Comparison of ENCODE assay signal across 9 cellular contexts in genomic region chr10:110725809-110726641, GRCh38.
A peak's percentile ranks its signal among the peaks of the same experiment; 100 is the strongest.
DNase-seq lines count a peak whose midpoint lies in the region; ATAC-seq, FAIRE-seq and TF ChIP-seq lines count a peak whose summit lies in the region.
"Had no signal": no experiment of that assay in that cellular context is flagged by ENCODE, and none has a peak within 500 bp of the region (broad histone marks: within the 10 kb centered on the region; RNA-seq: fewer than 3 reads in every experiment).

No MANE protein-coding gene starts in this region.

- DNase-seq in GM23338 (ENCODE audit: low spot score) (peak; percentile 19), cardiac muscle cell (ENCODE audit: low read depth in 1 of 2, low spot score in 1 of 2) (peak; percentile 29 to 38), gastrocnemius medialis (peak; percentile 92 to 96), KG1 (lab: John Stamatoyannopoulos, UW) (no peak), small intestine (no peak)
- DNase-seq: cerebellar nuclear complex, T-helper 2 cell had no signal

- no peak overlapping the region; the same call in 1 of the 2 replicates for H3K9ac ChIP-seq in OCI-LY1 (ENCODE audit: low read length)

- H3K27me3 ChIP-seq in GM23338 (ENCODE audit: insufficient read depth), result no peaks in the 10 kb centered on the region
- no peaks in the 10 kb centered on the region for H3K27me3 ChIP-seq in OCI-LY1 (ENCODE audit: insufficient read depth, low read length)
- no peaks in the 10 kb centered on the region for H3K27me3 ChIP-seq in cardiac muscle cell
- H3K27me3 ChIP-seq in gastrocnemius medialis, result no peaks in the 10 kb centered on the region
- H3K27me3 ChIP-seq in small intestine (ENCODE audit: control insufficient read depth in 2 of 2, insufficient read depth in 2 of 2, low read length in 2 of 2), result no peaks in the 10 kb centered on the region

- H4K20me1 ChIP-seq in GM23338 (replicated peaks; ENCODE audit: insufficient read depth) (no peaks in the 10 kb centered on the region), OCI-LY1 (ENCODE audit: insufficient read depth, low read length) (no peaks in the 10 kb centered on the region)

- H3F3A ChIP-seq in GM23338 (replicated peaks; ENCODE audit: low read depth) (no peaks in the 10 kb centered on the region), OCI-LY1 (ENCODE audit: insufficient read depth, low read length) (no peaks in the 10 kb centered on the region)

- in situ Hi-C loops in gastrocnemius medialis (cut with MboI; ENCODE audit: low sequenced_read_pairs in 4 of 4), result no loop called here

- H3K4me1 ChIP-seq in GM23338 (ENCODE audit: insufficient read depth) (peaks cover 19% of the 10 kb centered on the region; the same call in 1 of the 2 replicates), OCI-LY1 (ENCODE audit: insufficient read depth, low read length, severe bottlenecking) (peaks cover 53% of the 10 kb centered on the region), cardiac muscle cell (ENCODE audit: low read depth) (peaks cover 17% of the 10 kb centered on the region), gastrocnemius medialis (peaks cover 43% of the 10 kb centered on the region in 2 donors), small intestine (ENCODE audit: control insufficient read depth in 2 of 2, insufficient read depth in 1 of 2, low read depth in 1 of 2, low read length in 1 of 2) (no peaks in the 10 kb centered on the region)

- no peak overlapping the region for H3K27ac ChIP-seq in GM23338 (ENCODE audit: low read depth)
- peak overlapping the region; percentile 93 for H3K27ac ChIP-seq in OCI-LY1 (ENCODE audit: low read depth, low read length, poor library complexity, severe bottlenecking)
- peak overlapping the region; percentile 26 for H3K27ac ChIP-seq in cardiac muscle cell
- H3K27ac ChIP-seq in gastrocnemius medialis, result peak overlapping the region; percentile 85 to 94 (median 87)
- no peak overlapping the region for H3K27ac ChIP-seq in small intestine (ENCODE audit: low read depth in 1 of 2, low read length in 1 of 2)

- ATAC-seq in GM23338 (peak; percentile 62), gastrocnemius medialis (peak; percentile 77 to 79), GM19035 (IDR thresholded peaks at IDR 0.05; ENCODE audit: unreplicated experiment) (no peak)

- peaks cover 2% of the 10 kb centered on the region for H3K27me3 Mint-ChIP-seq in GM23338 (ENCODE audit: insufficient read depth, low read depth, poor library complexity)

- H3K9me3 Mint-ChIP-seq in GM23338, result no peaks in the 10 kb centered on the region

- TF ChIP-seq CTCF in GM23338 (conservative IDR thresholded peaks at IDR 0.05; ENCODE audit: low read depth in 2 of 2), result no peak
- TF ChIP-seq CTCF in OCI-LY1 (IDR thresholded peaks at IDR 0.05; ENCODE audit: low read length), result peak; percentile 33; the same call in 1 of the 2 replicates
- no peak for TF ChIP-seq CTCF in cardiac muscle cell (IDR thresholded peaks at IDR 0.05; ENCODE audit: low read depth, low read length)
- no peak for TF ChIP-seq CTCF in gastrocnemius medialis (IDR thresholded peaks at IDR 0.05 in 4 of 5, conservative IDR thresholded peaks at IDR 0.05 in 1 of 5)

- H3K27ac Mint-ChIP-seq in GM23338, result no peak overlapping the region

- FAIRE-seq in small intestine (lab: Jason Lieb, UNC), result no peak

- no peak overlapping the region for H3K4me3 ChIP-seq in GM23338
- H3K4me3 ChIP-seq in OCI-LY1 (ENCODE audit: low read depth, low read length, poor library complexity, severe bottlenecking), result no peak overlapping the region
- no peak overlapping the region for H3K4me3 ChIP-seq in cardiac muscle cell
- H3K4me3 ChIP-seq in gastrocnemius medialis, result peak overlapping the region; percentile 5 to 37 (median 18)
- H3K4me3 ChIP-seq in small intestine (ENCODE audit: low read depth in 1 of 2, low read length in 2 of 2), result no peak overlapping the region

- no peaks in the 10 kb centered on the region for H3K9me3 ChIP-seq in OCI-LY1 (ENCODE audit: low read length)
- H3K9me3 ChIP-seq in cardiac muscle cell (ENCODE audit: low read depth), result no peaks in the 10 kb centered on the region
- no peaks in the 10 kb centered on the region for H3K9me3 ChIP-seq in gastrocnemius medialis
- no peaks in the 10 kb centered on the region for H3K9me3 ChIP-seq in small intestine (ENCODE audit: control insufficient read depth, low read depth)

- 65 to 80% (median 74%) methylated on average over 10 of the region's 10 CpGs for WGBS in small intestine, 3 donors

- H3K9me2 ChIP-seq in GM23338 (ENCODE audit: insufficient read depth) (no peaks in the 10 kb centered on the region), OCI-LY1 (ENCODE audit: low read depth, low read length) (no peaks in the 10 kb centered on the region)

- H2AFZ ChIP-seq in GM23338 (peak overlapping the region; percentile 66), OCI-LY1 (ENCODE audit: low read length) (no peak overlapping the region)

- peak; percentile 74 to 85 for TF ChIP-seq POLR2A in gastrocnemius medialis (IDR thresholded peaks at IDR 0.05)

- intact Hi-C loops in gastrocnemius medialis (cut with DNase I; ENCODE audit: low total_unique reads), result loop anchor here (2.0 kb wide), 1 partner anchor 89 kb away; no protein-coding TSS in a partner anchor

- H3K79me2 ChIP-seq in GM23338 (replicated peaks; ENCODE audit: insufficient read depth) (no peaks in the 10 kb centered on the region), OCI-LY1 (ENCODE audit: insufficient read depth, low read length) (no peaks in the 10 kb centered on the region)

- H3K4me1 Mint-ChIP-seq in GM23338, result peaks cover 13% of the 10 kb centered on the region; the same call in 2 of the 3 replicates

- H3K4me3 Mint-ChIP-seq in GM23338, result no peak overlapping the region

- H3K36me3 Mint-ChIP-seq in GM23338 (ENCODE audit: low read depth), result no peaks in the 10 kb centered on the region

- no peaks in the 10 kb centered on the region for H3K36me3 ChIP-seq in GM23338 (ENCODE audit: insufficient read depth)
- no peaks in the 10 kb centered on the region for H3K36me3 ChIP-seq in OCI-LY1 (ENCODE audit: insufficient read depth, low read length)
- no peaks in the 10 kb centered on the region for H3K36me3 ChIP-seq in cardiac muscle cell
- H3K36me3 ChIP-seq in gastrocnemius medialis, result no peaks in the 10 kb centered on the region
- no peaks in the 10 kb centered on the region for H3K36me3 ChIP-seq in small intestine (ENCODE audit: control insufficient read depth in 2 of 2, insufficient read depth in 2 of 2, low read length in 2 of 2)

- no peak overlapping the region for H3K4me2 ChIP-seq in GM23338
- H3K4me2 ChIP-seq in OCI-LY1 (ENCODE audit: low read length), result peak overlapping the region; percentile 6; the same call in 1 of the 2 replicates

TF ChIP-seq in GM23338, 12 proteins besides CTCF, POLR2A, EP300 and RAD21 (continues in another document):
- TF ChIP-seq ZNF331 (CRISPR knock-in tag; IDR thresholded peaks at IDR 0.05; ENCODE audit: low read depth), result no peak
- TF ChIP-seq JUNB (IDR thresholded peaks at IDR 0.05; ENCODE audit: unreplicated experiment), result no peak
- no peak for TF ChIP-seq POLR2AphosphoS5 (IDR thresholded peaks at IDR 0.05; ENCODE audit: low read depth)
- TF ChIP-seq CREB1 (CRISPR knock-in tag; IDR thresholded peaks at IDR 0.05; ENCODE audit: low read depth), result no peak
- TF ChIP-seq EZH2 (IDR thresholded peaks at IDR 0.05; ENCODE audit: low read depth, unreplicated experiment), result no peak

Comparison
In these comparisons a context has a peak if more than half of its experiments do, and no peak if none do; other contexts are left out.
1. DNase-seq: peak in GM23338 (single experiment), cardiac muscle cell (2 of 2) and gastrocnemius medialis (2 of 2); none in KG1 (single experiment) and small intestine (single experiment).
2. H3K27ac ChIP-seq: peak in OCI-LY1 (single experiment), cardiac muscle cell (single experiment) and gastrocnemius medialis (4 of 4); none in GM23338 (single experiment) and small intestine (0 of 2).
3. H3K4me3 ChIP-seq: peak in gastrocnemius medialis (4 of 4); none in GM23338 (single experiment), OCI-LY1 (single experiment), cardiac muscle cell (single experiment) and small intestine (0 of 2).